In genomic region chrX:152926279-152926678, GRCh38 we compare ENCODE assay signal across 8 cellular contexts. TPM values are rescaled to one million over a fixed set of nuclear protein-coding genes. Genes with fewer than 3 reads are reported as not detected.
A peak's percentile ranks its signal among the peaks of the same experiment; 100 is the strongest.
DNase-seq lines count a peak whose midpoint lies in the region; ATAC-seq and TF ChIP-seq lines count a peak whose summit lies in the region.

No MANE protein-coding gene starts in this region.

- H3K27me3 ChIP-seq in adipocyte (replicated peaks; ENCODE audit: control insufficient read depth, insufficient read depth, low read length) (peaks cover 52% of the 10 kb centered on the region), tibial artery (no peaks in the 10 kb centered on the region)

- no peak overlapping the region for H3K27ac ChIP-seq in tibial artery

- no peak overlapping the region for H3K9ac ChIP-seq in adipocyte (ENCODE audit: low read length)

- H3K4me3 ChIP-seq in adipocyte (ENCODE audit: low read length) (no peak overlapping the region), tibial artery (no peak overlapping the region)

- peak; percentile 77 for ATAC-seq in GM21737 (IDR thresholded peaks at IDR 0.05; ENCODE audit: unreplicated experiment)

- H3K4me1 ChIP-seq in adipocyte (ENCODE audit: control insufficient read depth, insufficient read depth, low read length) (no peaks in the 10 kb centered on the region), tibial artery (no peaks in the 10 kb centered on the region)

- peak in 1 of 2 experiments; percentile 20 for TF ChIP-seq CTCF in tibial artery (IDR thresholded peaks at IDR 0.05)

- intact Hi-C loops in tibial artery (cut with DNase I; ENCODE audit: low total_unique reads): no loop called here

- peak; percentile 87 for DNase-seq in ELR (ENCODE audit: low read depth)
- peak; percentile 93 for DNase-seq in M059J (ENCODE audit: low read depth)
- peak; percentile 55 for DNase-seq in SK-N-DZ (ENCODE audit: low spot score)
- DNase-seq in adipocyte (ENCODE audit: low read depth): peak; percentile 75
- peak; percentile 54 for DNase-seq in iris pigment epithelial cell (ENCODE audit: low read depth)
- peak; percentile 41 for DNase-seq in stimulated activated CD4-positive, alpha-beta T cell treated with anti-CD3 and anti-CD28 coated beads, Interleukin-4, amount 100 ng/mL, for 1 hour
- DNase-seq in tibial artery: no peak

- H3K9me3 ChIP-seq in adipocyte (ENCODE audit: control insufficient read depth, low read length) (no peaks in the 10 kb centered on the region), tibial artery (no peaks in the 10 kb centered on the region)

- H3K36me3 ChIP-seq in adipocyte (ENCODE audit: control insufficient read depth, insufficient read depth, low read length, severe bottlenecking) (no peaks in the 10 kb centered on the region), tibial artery (no peaks in the 10 kb centered on the region)

RNA-seq across cellular contexts. Expression of gene ZNF185, which starts 28.4 kb away (rescaled TPM):
- total RNA-seq in M059J (2014; rRNA removed; shearing (Covaris generic)): 4.9 and 6.5 TPM in 2 replicates
- polyA plus RNA-seq in SK-N-DZ (2014; cell fraction: cytosol; rRNA removed): 0.63 and 0.73 TPM in 2 replicates
- polyA plus RNA-seq in SK-N-DZ (2014; cell fraction: nucleus; rRNA removed): 0.29 and 0.59 TPM in 2 replicates

Comparison
In these comparisons a context has a peak if more than half of its experiments do, and no peak if none do; other contexts are left out.
1. DNase-seq: peak in ELR (single experiment), M059J (single experiment), SK-N-DZ (single experiment), adipocyte (single experiment), iris pigment epithelial cell (single experiment) and stimulated activated CD4-positive, alpha-beta T cell treated with anti-CD3 and anti-CD28 coated beads, Interleukin-4, amount 100 ng/mL, for 1 hour (single experiment); none in tibial artery (0 of 2).